1 cellular context compared by ENCODE assay signal in the genomic region with DNA sequence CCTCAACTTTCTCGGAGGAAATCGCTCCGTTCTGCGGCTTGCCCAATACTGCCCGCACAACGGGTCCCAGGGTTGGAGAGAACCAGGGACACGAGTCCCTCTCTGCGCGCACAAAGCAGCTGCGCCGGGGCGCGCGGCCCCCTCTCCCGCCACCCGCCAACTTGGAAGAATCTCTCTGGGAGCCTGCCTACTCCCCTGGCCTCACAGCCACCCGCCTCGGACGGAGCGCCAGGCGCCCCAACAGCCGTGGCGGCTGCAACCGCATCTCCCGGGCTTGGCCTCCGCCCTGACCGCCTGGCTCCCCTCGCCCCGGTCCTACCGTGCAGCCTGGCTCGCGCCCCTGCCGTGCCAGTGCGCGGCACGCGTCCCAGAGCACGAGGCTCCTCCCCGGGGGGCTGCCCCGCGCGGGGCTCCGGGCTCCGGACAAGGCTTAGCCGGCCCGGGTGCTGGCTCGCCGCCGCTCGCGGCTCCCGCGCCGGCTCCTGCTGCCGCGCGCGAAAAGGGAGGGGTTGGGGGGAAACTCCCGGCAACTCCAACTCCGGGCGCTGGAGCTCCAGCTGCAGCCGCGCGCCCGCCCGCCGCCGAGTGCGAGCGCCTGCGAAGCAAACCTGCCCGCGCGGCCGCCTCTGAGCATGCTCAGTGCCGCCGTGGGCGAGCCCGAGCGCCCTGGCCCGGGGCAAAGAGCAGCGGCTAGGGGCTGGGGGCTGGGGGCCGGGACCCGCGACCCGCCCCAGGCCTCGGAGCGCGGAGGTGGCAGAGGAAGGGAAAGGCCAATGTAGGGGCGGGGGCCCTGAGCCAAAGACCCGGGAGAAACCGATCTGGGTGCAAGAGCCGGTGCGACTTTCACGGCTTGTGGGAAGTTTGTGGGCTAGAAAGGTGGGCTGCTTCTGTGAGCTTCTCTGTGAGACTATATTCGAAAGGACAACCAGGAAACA.
TF ChIP-seq lines count a peak whose summit lies in the region.

A gene (minus strand): TSS at position 589 of the 935 bp plus-strand sequence. CDS start 75,329 bp downstream, outside the sequence.

TF ChIP-seq in HEK293, 187 proteins besides CTCF, POLR2A, EP300 and RAD21 (continued from another document and continues in another):
- TF ChIP-seq, protein P1, sequence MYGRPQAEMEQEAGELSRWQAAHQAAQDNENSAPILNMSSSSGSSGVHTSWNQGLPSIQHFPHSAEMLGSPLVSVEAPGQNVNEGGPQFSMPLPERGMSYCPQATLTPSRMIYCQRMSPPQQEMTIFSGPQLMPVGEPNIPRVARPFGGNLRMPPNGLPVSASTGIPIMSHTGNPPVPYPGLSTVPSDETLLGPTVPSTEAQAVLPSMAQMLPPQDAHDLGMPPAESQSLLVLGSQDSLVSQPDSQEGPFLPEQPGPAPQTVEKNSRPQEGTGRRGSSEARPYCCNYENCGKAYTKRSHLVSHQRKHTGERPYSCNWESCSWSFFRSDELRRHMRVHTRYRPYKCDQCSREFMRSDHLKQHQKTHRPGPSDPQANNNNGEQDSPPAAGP (tag by site-specific recombination; IDR thresholded peaks at IDR 0.05) = no peak
- TF ChIP-seq KLF7 (tag by site-specific recombination; IDR thresholded peaks at IDR 0.05; ENCODE audit: borderline replicate concordance) (no peak), ZNF184 (tag by site-specific recombination; IDR thresholded peaks at IDR 0.05) (no peak), ZNF600 (tag by site-specific recombination; IDR thresholded peaks at IDR 0.05) (no peak), KLF10 (tag by site-specific recombination; IDR thresholded peaks at IDR 0.05) (no peak), ZNF747 (tag by site-specific recombination; IDR thresholded peaks at IDR 0.05) (no peak), ZNF548 (tag by site-specific recombination; IDR thresholded peaks at IDR 0.05) (no peak), HOXC10 (CRISPR knock-in tag; IDR thresholded peaks at IDR 0.05) (no peak), ZNF514 (tag by site-specific recombination; IDR thresholded peaks at IDR 0.05) (no peak), ZNF2 (tag by site-specific recombination; IDR thresholded peaks at IDR 0.05) (no peak), ZNF433 (tag by site-specific recombination; IDR thresholded peaks at IDR 0.05; ENCODE audit: low read depth) (no peak), ZNF560 (tag by site-specific recombination; IDR thresholded peaks at IDR 0.05; ENCODE audit: borderline replicate concordance) (no peak), ZNF248 (tag by site-specific recombination; IDR thresholded peaks at IDR 0.05) (no peak), GFI1B (tag by site-specific recombination; IDR thresholded peaks at IDR 0.05) (no peak), GLI2 (tag by site-specific recombination; IDR thresholded peaks at IDR 0.05; ENCODE audit: borderline replicate concordance, low read depth) (no peak), ZNF274 (IDR thresholded peaks at IDR 0.05; ENCODE audit: low read length) (no peak), ZNF274 (tag by site-specific recombination; IDR thresholded peaks at IDR 0.05; ENCODE audit: borderline replicate concordance) (no peak), ZNF404 (tag by site-specific recombination; IDR thresholded peaks at IDR 0.05) (no peak), GLIS2 (tag by site-specific recombination; IDR thresholded peaks at IDR 0.05) (no peak)
- TF ChIP-seq, protein P2, sequence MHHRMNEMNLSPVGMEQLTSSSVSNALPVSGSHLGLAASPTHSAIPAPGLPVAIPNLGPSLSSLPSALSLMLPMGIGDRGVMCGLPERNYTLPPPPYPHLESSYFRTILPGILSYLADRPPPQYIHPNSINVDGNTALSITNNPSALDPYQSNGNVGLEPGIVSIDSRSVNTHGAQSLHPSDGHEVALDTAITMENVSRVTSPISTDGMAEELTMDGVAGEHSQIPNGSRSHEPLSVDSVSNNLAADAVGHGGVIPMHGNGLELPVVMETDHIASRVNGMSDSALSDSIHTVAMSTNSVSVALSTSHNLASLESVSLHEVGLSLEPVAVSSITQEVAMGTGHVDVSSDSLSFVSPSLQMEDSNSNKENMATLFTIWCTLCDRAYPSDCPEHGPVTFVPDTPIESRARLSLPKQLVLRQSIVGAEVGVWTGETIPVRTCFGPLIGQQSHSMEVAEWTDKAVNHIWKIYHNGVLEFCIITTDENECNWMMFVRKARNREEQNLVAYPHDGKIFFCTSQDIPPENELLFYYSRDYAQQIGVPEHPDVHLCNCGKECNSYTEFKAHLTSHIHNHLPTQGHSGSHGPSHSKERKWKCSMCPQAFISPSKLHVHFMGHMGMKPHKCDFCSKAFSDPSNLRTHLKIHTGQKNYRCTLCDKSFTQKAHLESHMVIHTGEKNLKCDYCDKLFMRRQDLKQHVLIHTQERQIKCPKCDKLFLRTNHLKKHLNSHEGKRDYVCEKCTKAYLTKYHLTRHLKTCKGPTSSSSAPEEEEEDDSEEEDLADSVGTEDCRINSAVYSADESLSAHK (tag by site-specific recombination; IDR thresholded peaks at IDR 0.05) = no peak
- TF ChIP-seq, protein P3, sequence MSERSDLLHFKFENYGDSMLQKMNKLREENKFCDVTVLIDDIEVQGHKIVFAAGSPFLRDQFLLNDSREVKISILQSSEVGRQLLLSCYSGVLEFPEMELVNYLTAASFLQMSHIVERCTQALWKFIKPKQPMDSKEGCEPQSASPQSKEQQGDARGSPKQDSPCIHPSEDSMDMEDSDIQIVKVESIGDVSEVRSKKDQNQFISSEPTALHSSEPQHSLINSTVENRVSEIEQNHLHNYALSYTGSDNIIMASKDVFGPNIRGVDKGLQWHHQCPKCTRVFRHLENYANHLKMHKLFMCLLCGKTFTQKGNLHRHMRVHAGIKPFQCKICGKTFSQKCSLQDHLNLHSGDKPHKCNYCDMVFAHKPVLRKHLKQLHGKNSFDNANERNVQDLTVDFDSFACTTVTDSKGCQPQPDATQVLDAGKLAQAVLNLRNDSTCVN (tag by site-specific recombination; optimal IDR thresholded peaks at IDR 0.05) = peak; percentile 66
- TF ChIP-seq, protein P4, sequence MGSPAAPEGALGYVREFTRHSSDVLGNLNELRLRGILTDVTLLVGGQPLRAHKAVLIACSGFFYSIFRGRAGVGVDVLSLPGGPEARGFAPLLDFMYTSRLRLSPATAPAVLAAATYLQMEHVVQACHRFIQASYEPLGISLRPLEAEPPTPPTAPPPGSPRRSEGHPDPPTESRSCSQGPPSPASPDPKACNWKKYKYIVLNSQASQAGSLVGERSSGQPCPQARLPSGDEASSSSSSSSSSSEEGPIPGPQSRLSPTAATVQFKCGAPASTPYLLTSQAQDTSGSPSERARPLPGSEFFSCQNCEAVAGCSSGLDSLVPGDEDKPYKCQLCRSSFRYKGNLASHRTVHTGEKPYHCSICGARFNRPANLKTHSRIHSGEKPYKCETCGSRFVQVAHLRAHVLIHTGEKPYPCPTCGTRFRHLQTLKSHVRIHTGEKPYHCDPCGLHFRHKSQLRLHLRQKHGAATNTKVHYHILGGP (tag by site-specific recombination; IDR thresholded peaks at IDR 0.05) = no peak
- TF ChIP-seq, protein P5, sequence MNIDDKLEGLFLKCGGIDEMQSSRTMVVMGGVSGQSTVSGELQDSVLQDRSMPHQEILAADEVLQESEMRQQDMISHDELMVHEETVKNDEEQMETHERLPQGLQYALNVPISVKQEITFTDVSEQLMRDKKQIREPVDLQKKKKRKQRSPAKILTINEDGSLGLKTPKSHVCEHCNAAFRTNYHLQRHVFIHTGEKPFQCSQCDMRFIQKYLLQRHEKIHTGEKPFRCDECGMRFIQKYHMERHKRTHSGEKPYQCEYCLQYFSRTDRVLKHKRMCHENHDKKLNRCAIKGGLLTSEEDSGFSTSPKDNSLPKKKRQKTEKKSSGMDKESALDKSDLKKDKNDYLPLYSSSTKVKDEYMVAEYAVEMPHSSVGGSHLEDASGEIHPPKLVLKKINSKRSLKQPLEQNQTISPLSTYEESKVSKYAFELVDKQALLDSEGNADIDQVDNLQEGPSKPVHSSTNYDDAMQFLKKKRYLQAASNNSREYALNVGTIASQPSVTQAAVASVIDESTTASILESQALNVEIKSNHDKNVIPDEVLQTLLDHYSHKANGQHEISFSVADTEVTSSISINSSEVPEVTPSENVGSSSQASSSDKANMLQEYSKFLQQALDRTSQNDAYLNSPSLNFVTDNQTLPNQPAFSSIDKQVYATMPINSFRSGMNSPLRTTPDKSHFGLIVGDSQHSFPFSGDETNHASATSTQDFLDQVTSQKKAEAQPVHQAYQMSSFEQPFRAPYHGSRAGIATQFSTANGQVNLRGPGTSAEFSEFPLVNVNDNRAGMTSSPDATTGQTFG (tag by site-specific recombination; IDR thresholded peaks at IDR 0.05; ENCODE audit: borderline replicate concordance) = no peak
- TF ChIP-seq, protein P6, sequence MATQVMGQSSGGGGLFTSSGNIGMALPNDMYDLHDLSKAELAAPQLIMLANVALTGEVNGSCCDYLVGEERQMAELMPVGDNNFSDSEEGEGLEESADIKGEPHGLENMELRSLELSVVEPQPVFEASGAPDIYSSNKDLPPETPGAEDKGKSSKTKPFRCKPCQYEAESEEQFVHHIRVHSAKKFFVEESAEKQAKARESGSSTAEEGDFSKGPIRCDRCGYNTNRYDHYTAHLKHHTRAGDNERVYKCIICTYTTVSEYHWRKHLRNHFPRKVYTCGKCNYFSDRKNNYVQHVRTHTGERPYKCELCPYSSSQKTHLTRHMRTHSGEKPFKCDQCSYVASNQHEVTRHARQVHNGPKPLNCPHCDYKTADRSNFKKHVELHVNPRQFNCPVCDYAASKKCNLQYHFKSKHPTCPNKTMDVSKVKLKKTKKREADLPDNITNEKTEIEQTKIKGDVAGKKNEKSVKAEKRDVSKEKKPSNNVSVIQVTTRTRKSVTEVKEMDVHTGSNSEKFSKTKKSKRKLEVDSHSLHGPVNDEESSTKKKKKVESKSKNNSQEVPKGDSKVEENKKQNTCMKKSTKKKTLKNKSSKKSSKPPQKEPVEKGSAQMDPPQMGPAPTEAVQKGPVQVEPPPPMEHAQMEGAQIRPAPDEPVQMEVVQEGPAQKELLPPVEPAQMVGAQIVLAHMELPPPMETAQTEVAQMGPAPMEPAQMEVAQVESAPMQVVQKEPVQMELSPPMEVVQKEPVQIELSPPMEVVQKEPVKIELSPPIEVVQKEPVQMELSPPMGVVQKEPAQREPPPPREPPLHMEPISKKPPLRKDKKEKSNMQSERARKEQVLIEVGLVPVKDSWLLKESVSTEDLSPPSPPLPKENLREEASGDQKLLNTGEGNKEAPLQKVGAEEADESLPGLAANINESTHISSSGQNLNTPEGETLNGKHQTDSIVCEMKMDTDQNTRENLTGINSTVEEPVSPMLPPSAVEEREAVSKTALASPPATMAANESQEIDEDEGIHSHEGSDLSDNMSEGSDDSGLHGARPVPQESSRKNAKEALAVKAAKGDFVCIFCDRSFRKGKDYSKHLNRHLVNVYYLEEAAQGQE (tag by site-specific recombination; IDR thresholded peaks at IDR 0.05) = no peak
- TF ChIP-seq, protein P7, sequence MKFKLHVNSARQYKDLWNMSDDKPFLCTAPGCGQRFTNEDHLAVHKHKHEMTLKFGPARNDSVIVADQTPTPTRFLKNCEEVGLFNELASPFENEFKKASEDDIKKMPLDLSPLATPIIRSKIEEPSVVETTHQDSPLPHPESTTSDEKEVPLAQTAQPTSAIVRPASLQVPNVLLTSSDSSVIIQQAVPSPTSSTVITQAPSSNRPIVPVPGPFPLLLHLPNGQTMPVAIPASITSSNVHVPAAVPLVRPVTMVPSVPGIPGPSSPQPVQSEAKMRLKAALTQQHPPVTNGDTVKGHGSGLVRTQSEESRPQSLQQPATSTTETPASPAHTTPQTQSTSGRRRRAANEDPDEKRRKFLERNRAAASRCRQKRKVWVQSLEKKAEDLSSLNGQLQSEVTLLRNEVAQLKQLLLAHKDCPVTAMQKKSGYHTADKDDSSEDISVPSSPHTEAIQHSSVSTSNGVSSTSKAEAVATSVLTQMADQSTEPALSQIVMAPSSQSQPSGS (tag by site-specific recombination; IDR thresholded peaks at IDR 0.05; ENCODE audit: low read depth) = no peak
- TF ChIP-seq, protein P8, sequence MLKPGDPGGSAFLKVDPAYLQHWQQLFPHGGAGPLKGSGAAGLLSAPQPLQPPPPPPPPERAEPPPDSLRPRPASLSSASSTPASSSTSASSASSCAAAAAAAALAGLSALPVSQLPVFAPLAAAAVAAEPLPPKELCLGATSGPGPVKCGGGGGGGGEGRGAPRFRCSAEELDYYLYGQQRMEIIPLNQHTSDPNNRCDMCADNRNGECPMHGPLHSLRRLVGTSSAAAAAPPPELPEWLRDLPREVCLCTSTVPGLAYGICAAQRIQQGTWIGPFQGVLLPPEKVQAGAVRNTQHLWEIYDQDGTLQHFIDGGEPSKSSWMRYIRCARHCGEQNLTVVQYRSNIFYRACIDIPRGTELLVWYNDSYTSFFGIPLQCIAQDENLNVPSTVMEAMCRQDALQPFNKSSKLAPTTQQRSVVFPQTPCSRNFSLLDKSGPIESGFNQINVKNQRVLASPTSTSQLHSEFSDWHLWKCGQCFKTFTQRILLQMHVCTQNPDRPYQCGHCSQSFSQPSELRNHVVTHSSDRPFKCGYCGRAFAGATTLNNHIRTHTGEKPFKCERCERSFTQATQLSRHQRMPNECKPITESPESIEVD (tag by site-specific recombination; IDR thresholded peaks at IDR 0.05) = no peak
- TF ChIP-seq, protein P9, sequence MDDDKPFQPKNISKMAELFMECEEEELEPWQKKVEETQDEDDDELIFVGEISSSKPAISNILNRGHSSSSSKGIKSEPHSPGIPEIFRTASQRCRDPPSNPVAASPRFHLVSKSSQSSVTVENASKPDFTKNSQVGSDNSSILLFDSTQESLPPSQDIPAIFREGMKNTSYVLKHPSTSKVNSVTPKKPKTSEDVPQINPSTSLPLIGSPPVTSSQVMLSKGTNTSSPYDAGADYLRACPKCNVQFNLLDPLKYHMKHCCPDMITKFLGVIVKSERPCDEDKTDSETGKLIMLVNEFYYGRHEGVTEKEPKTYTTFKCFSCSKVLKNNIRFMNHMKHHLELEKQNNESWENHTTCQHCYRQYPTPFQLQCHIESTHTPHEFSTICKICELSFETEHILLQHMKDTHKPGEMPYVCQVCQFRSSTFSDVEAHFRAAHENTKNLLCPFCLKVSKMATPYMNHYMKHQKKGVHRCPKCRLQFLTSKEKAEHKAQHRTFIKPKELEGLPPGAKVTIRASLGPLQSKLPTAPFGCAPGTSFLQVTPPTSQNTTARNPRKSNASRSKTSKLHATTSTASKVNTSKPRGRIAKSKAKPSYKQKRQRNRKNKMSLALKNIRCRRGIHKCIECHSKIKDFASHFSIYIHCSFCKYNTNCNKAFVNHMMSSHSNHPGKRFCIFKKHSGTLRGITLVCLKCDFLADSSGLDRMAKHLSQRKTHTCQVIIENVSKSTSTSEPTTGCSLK (tag by site-specific recombination; IDR thresholded peaks at IDR 0.05) = no peak
- TF ChIP-seq, protein P10, sequence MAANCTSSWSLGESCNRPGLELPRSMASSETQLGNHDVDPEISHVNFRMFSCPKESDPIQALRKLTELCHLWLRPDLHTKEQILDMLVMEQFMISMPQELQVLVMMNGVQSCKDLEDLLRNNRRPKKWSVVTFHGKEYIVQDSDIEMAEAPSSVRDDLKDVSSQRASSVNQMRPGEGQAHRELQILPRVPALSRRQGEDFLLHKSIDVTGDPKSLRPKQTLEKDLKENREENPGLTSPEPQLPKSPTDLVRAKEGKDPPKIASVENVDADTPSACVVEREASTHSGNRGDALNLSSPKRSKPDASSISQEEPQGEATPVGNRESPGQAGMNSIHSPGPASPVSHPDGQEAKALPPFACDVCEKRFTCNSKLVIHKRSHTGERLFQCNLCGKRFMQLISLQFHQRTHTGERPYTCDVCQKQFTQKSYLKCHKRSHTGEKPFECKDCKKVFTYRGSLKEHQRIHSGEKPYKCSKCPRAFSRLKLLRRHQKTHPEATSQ (tag by site-specific recombination; IDR thresholded peaks at IDR 0.05) = no peak
